ENCODE assay signal across 8 cellular contexts in genomic region chr1:38046884-38047602, GRCh38. TPM values are rescaled to one million over a fixed set of nuclear protein-coding genes. Genes with fewer than 3 reads are reported as not detected.
DNase-seq lines count a peak whose midpoint lies in the region; ATAC-seq and TF ChIP-seq lines count a peak whose summit lies in the region.

No MANE protein-coding gene starts in this region.

- H3K9me3 Mint-ChIP-seq in naive thymus-derived CD8-positive, alpha-beta T cell: no peaks in the 10 kb centered on the region
- H3K9me3 Mint-ChIP-seq in stimulated activated memory B cell treated with anti-CD40 and anti-IgM and Interleukin-4, amounts not matched to agents 10 μg/mL and 1 μg/mL and 100 μg/mL, for 72 hours: no peaks in the 10 kb centered on the region

- peaks cover 0 to 3% (median 0%) of the 10 kb centered on the region in 3 donors for H3K36me3 Mint-ChIP-seq in naive thymus-derived CD8-positive, alpha-beta T cell
- H3K36me3 Mint-ChIP-seq in stimulated activated memory B cell treated with anti-CD40 and anti-IgM and Interleukin-4, amounts not matched to agents 10 μg/mL and 1 μg/mL and 100 μg/mL, for 72 hours: no peaks in the 10 kb centered on the region

- H3K27me3 ChIP-seq in AG04450 (ENCODE audit: control insufficient read depth, insufficient read depth, low read length): peaks cover 66% of the 10 kb centered on the region
- no peaks in the 10 kb centered on the region for H3K27me3 ChIP-seq in OCI-LY3 (ENCODE audit: low read depth, low read length)

- H3K79me2 ChIP-seq in OCI-LY3 (ENCODE audit: low read length): peaks cover 98% of the 10 kb centered on the region

- no peak overlapping the region for H2AFZ ChIP-seq in OCI-LY3 (ENCODE audit: low read depth, low read length)

- POLR2A ChIA-PET in AG04450 (lab: Yijun Ruan, JAX): interaction anchor here (0.6 kb wide), 1 partner anchor 14 kb away, joined by 3 read pairs; no protein-coding TSS in a partner anchor
- POLR2A ChIA-PET in naive thymus-derived CD8-positive, alpha-beta T cell (lab: Charles Lee): no interaction called here

- H3K4me2 ChIP-seq in OCI-LY3 (ENCODE audit: low read length): peak overlapping the region; percentile 89

- peak overlapping the region; percentile 54 for H3K4me3 ChIP-seq in AG04450 (ENCODE audit: low read depth, low read length)
- H3K4me3 ChIP-seq in OCI-LY3 (ENCODE audit: low read length): peak overlapping the region; percentile 99

- H3K27ac Mint-ChIP-seq in naive thymus-derived CD8-positive, alpha-beta T cell: peak overlapping the region in 2 of 10 donors; percentile 22 to 59
- peak overlapping the region; percentile 18 for H3K27ac Mint-ChIP-seq in stimulated activated memory B cell treated with anti-CD40 and anti-IgM and Interleukin-4, amounts not matched to agents 10 μg/mL and 1 μg/mL and 100 μg/mL, for 72 hours

- H3K27me3 Mint-ChIP-seq in naive thymus-derived CD8-positive, alpha-beta T cell: peaks cover 9 to 33% (median 25%) of the 10 kb centered on the region in 5 donors
- H3K27me3 Mint-ChIP-seq in stimulated activated memory B cell treated with anti-CD40 and anti-IgM and Interleukin-4, amounts not matched to agents 10 μg/mL and 1 μg/mL and 100 μg/mL, for 72 hours: peaks cover 31% of the 10 kb centered on the region

- ATAC-seq in HG03354 (IDR thresholded peaks at IDR 0.05; ENCODE audit: poor library complexity, severe bottlenecking, unreplicated experiment): peak; percentile 64
- ATAC-seq in naive thymus-derived CD8-positive, alpha-beta T cell: peak; percentile 78 to 81
- ATAC-seq in stimulated activated memory B cell treated with anti-CD40 and anti-IgM and Interleukin-4, amounts not matched to agents 10 μg/mL and 1 μg/mL and 100 μg/mL, for 72 hours: peak; percentile 89

- H3K27ac ChIP-seq in AG04450 (ENCODE audit: low read depth, low read length) (no peak overlapping the region), OCI-LY3 (ENCODE audit: low read length) (peak overlapping the region; percentile 98)

- H3K36me3 ChIP-seq in OCI-LY3 (replicated peaks; ENCODE audit: low read depth, low read length): peaks cover 60% of the 10 kb centered on the region

- CTCF ChIA-PET in AG04450 (lab: Charles Lee): interaction anchor here (0.7 to 2.6 kb wide), 3 partner anchors 10 to 268 kb away, joined by 3 to 9 read pairs (median 3); no protein-coding TSS in a partner anchor

- DNase-seq in AG04450 (ENCODE audit: low read depth, low spot score) (no peak), GM19238 (ENCODE audit: insufficient read length, low spot score) (peak; percentile 89), fibroblast of peridontal ligament (ENCODE audit: extremely low read depth) (peak; percentile 62)
- peak; percentile 42 to 71 for DNase-seq in activated T-helper 1 cell treated with anti-CD3 and anti-CD28 coated beads, Interleukin-2, amount 50 U/mL, for 16 hours (ENCODE audit: low read depth in 1 of 2, low spot score in 1 of 2)
- peak; percentile 43 to 79 (median 58) for DNase-seq in naive thymus-derived CD8-positive, alpha-beta T cell

- peaks cover 8 to 18% (median 10%) of the 10 kb centered on the region in 4 donors for H3K4me1 Mint-ChIP-seq in naive thymus-derived CD8-positive, alpha-beta T cell
- H3K4me1 Mint-ChIP-seq in stimulated activated memory B cell treated with anti-CD40 and anti-IgM and Interleukin-4, amounts not matched to agents 10 μg/mL and 1 μg/mL and 100 μg/mL, for 72 hours: peaks cover 53% of the 10 kb centered on the region

- TF ChIP-seq CTCF in AG04450 (IDR thresholded peaks at IDR 0.05; ENCODE audit: low read depth, low read length) (no peak), OCI-LY3 (IDR thresholded peaks at IDR 0.05; ENCODE audit: low read depth, low read length) (no peak)

- peaks cover 28% of the 10 kb centered on the region for H3K4me1 ChIP-seq in OCI-LY3 (ENCODE audit: low read length)

- H4K20me1 ChIP-seq in OCI-LY3 (ENCODE audit: insufficient read depth, low read length): peaks cover 9% of the 10 kb centered on the region; the same call in 1 of the 2 replicates

- peak overlapping the region; percentile 45 to 87 (median 77) for H3K4me3 Mint-ChIP-seq in naive thymus-derived CD8-positive, alpha-beta T cell
- peak overlapping the region; percentile 85 for H3K4me3 Mint-ChIP-seq in stimulated activated memory B cell treated with anti-CD40 and anti-IgM and Interleukin-4, amounts not matched to agents 10 μg/mL and 1 μg/mL and 100 μg/mL, for 72 hours

- H3K9me3 ChIP-seq in AG04450 (ENCODE audit: control insufficient read depth, insufficient read depth, low read length) (no peaks in the 10 kb centered on the region; the same call in 1 of the 2 replicates), OCI-LY3 (ENCODE audit: insufficient read depth, low read length) (no peaks in the 10 kb centered on the region)

- peak overlapping the region; percentile 99 for H3K9ac ChIP-seq in OCI-LY3 (ENCODE audit: low read length)

RNA-seq across cellular contexts. Expression of gene POU3F1, which starts 0.5 kb away (rescaled TPM):
- polyA plus RNA-seq in AG04450 (2011; rRNA removed): not detected in 2 replicates
- polyA minus RNA-seq in AG04450 (2011; rRNA and poly(A)+ RNA removed): not detected in 2 replicates
- under 1 TPM; 0.31 to 0.38 TPM for total RNA-seq in naive thymus-derived CD8-positive, alpha-beta T cell
- polyA plus RNA-seq in naive thymus-derived CD8-positive, alpha-beta T cell: under 1 TPM in 1 of 3 donors, not detected in 2; 0.08 TPM

RNA-seq across cellular contexts. Expression of gene UTP11, which starts 34.5 kb away (rescaled TPM):
- polyA plus RNA-seq in AG04450 (2011; rRNA removed): 32.9 and 43.8 TPM in 2 replicates
- polyA minus RNA-seq in AG04450 (2011; rRNA and poly(A)+ RNA removed): 14.8 and 18.5 TPM in 2 replicates
- 10 to 100 TPM; 14.2 to 17.3 TPM for total RNA-seq in naive thymus-derived CD8-positive, alpha-beta T cell
- 10 to 100 TPM; 16.6 to 21.4 (median 17.4) TPM for polyA plus RNA-seq in naive thymus-derived CD8-positive, alpha-beta T cell

RNA-seq across cellular contexts. Expression of gene FHL3, which starts 41.7 kb away (rescaled TPM):
- polyA plus RNA-seq in AG04450 (2011; rRNA removed): 10.0 and 13.5 TPM in 2 replicates
- polyA minus RNA-seq in AG04450 (2011; rRNA and poly(A)+ RNA removed): 37.2 and 41.7 TPM in 2 replicates
- total RNA-seq in naive thymus-derived CD8-positive, alpha-beta T cell: 10 to 100 TPM; 11.0 to 11.4 TPM
- 10 to 100 TPM in 1 of 3 donors, 1 to 10 TPM in 2; 4.8 to 12.7 (median 8.1) TPM for polyA plus RNA-seq in naive thymus-derived CD8-positive, alpha-beta T cell

RNA-seq across cellular contexts. Expression of gene SF3A3, which starts 57.2 kb away (rescaled TPM):
- 60.0 and 76.1 TPM in 2 replicates for polyA plus RNA-seq in AG04450 (2011; rRNA removed)
- polyA minus RNA-seq in AG04450 (2011; rRNA and poly(A)+ RNA removed): 45.1 and 58.7 TPM in 2 replicates
- total RNA-seq in naive thymus-derived CD8-positive, alpha-beta T cell: 10 to 100 TPM; 67.0 to 72.0 TPM
- 100 to 1,000 TPM in 1 of 3 donors, 10 to 100 TPM in 2; 97.4 to 101 (median 98.1) TPM for polyA plus RNA-seq in naive thymus-derived CD8-positive, alpha-beta T cell
